In the genomic region with DNA sequence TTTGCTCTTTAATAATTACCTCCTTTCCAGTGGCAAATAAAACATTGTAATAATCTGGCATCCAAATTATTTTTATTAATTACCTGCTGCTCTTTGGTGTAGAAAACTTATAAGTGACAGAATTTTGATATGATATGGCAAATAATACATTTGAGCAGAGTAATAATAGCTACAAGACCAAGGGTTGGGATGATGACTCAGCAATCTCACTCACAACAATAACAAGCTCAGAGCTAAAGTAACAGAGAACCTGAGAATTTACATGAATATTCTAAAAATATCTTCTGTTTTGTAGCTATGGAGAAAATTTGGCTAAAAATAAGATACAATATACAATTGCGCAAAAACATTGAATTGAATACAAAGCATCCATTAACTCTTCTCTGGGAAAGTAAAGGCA, we compare ENCODE assay signal across 25 cellular contexts.
DNase-seq lines count a peak whose midpoint lies in the region; ATAC-seq, FAIRE-seq and TF ChIP-seq lines count a peak whose summit lies in the region.
"Had no signal": no experiment of that assay in that cellular context is flagged by ENCODE, and none has a peak within 500 bp of the region (broad histone marks: within the 10 kb centered on the region; RNA-seq: fewer than 3 reads in every experiment).

No MANE protein-coding gene starts in this region.

- H3K4me3 Mint-ChIP-seq in activated CD4-positive, alpha-beta T cell treated with anti-CD3 and anti-CD28 coated beads, Interleukin-2, amount 10 ng/mL, durations not matched to agents 24 days and 14 days = no peak overlapping the region
- H3K4me3 Mint-ChIP-seq: CD14-positive monocyte; CD4-positive, alpha-beta T cell; CD8-positive, alpha-beta memory T cell had no signal

- no peaks in the 10 kb centered on the region for H3K9me3 Mint-ChIP-seq in activated CD4-positive, alpha-beta T cell treated with anti-CD3 and anti-CD28 coated beads, Interleukin-2, amount 10 ng/mL, durations not matched to agents 24 days and 14 days

- no peak for TF ChIP-seq EP300 in HepG2 (IDR thresholded peaks at IDR 0.05; ENCODE audit: low read depth in 2 of 2, low read length in 2 of 2)
- TF ChIP-seq EP300 in HepG2 (CRISPR knock-in tag; IDR thresholded peaks at IDR 0.05; ENCODE audit: borderline replicate concordance) = no peak
- TF ChIP-seq EP300 in K562 (IDR thresholded peaks at IDR 0.05; ENCODE audit: low read length) = no peak

- H3K9me3 ChIP-seq in HepG2 (ENCODE audit: low read length) = no peaks in the 10 kb centered on the region
- no peaks in the 10 kb centered on the region for H3K9me3 ChIP-seq in right lobe of liver
- H3K9me3 ChIP-seq in OCI-LY1 (ENCODE audit: low read length) = no peaks in the 10 kb centered on the region
- no peaks in the 10 kb centered on the region for H3K9me3 ChIP-seq in K562 (replicated peaks; ENCODE audit: control insufficient read depth, insufficient read depth, low read depth, low read length)
- H3K9me3 ChIP-seq: BE2C; BLaER1 treated with 17β-estradiol and CSF1 and Interleukin-3, amounts not matched to agents 10 nM and 100 nM had no signal

- ATAC-seq in HepG2 = no peak
- no peak for ATAC-seq in right lobe of liver
- ATAC-seq in K562 = no peak
- no peak for ATAC-seq in GM18907 (IDR thresholded peaks at IDR 0.05; ENCODE audit: unreplicated experiment)
- ATAC-seq: GM12878 had no signal

- no peak for TF ChIP-seq POLR2A in HepG2 (IDR thresholded peaks at IDR 0.05; ENCODE audit: insufficient read depth in 1 of 2, low read depth in 2 of 2, low read length in 2 of 2)
- no peak for TF ChIP-seq POLR2A in right lobe of liver (IDR thresholded peaks at IDR 0.05)
- no peak for TF ChIP-seq POLR2A in K562 (conservative IDR thresholded peaks at IDR 0.05)

- no peak overlapping the region for H3K4me3 ChIP-seq in HepG2 (replicated peaks in 1 of 3; ENCODE audit: insufficient read depth in 1 of 3, low read depth in 2 of 3, low read length in 3 of 3)
- H3K4me3 ChIP-seq in right lobe of liver = no peak overlapping the region
- no peak overlapping the region for H3K4me3 ChIP-seq in OCI-LY1 (ENCODE audit: low read depth, low read length, poor library complexity, severe bottlenecking)
- no peak overlapping the region for H3K4me3 ChIP-seq in K562
- H3K4me3 ChIP-seq: BLaER1 treated with 17β-estradiol and CSF1 and Interleukin-3, amounts not matched to agents 10 nM and 100 nM; GM12878 had no signal

- H3K9ac ChIP-seq in HepG2 (ENCODE audit: insufficient read depth, low read depth, low read length) = no peak overlapping the region
- H3K9ac ChIP-seq in OCI-LY1 (ENCODE audit: low read length) = no peak overlapping the region
- no peak overlapping the region for H3K9ac ChIP-seq in K562 (ENCODE audit: insufficient read depth in 1 of 2, low read depth in 2 of 2, low read length in 2 of 2)
- H3K9ac ChIP-seq: BLaER1 treated with 17β-estradiol and CSF1 and Interleukin-3, amounts not matched to agents 10 nM and 100 nM had no signal

- H3K4me1 Mint-ChIP-seq in activated CD4-positive, alpha-beta T cell treated with anti-CD3 and anti-CD28 coated beads, Interleukin-2, amount 10 ng/mL, durations not matched to agents 24 days and 14 days = no peaks in the 10 kb centered on the region
- H3K4me1 Mint-ChIP-seq: CD14-positive monocyte; CD8-positive, alpha-beta memory T cell had no signal

- H3K4me1 ChIP-seq in HepG2 (ENCODE audit: insufficient read depth, low read length) (no peaks in the 10 kb centered on the region), right lobe of liver (no peaks in the 10 kb centered on the region), OCI-LY1 (ENCODE audit: insufficient read depth, low read length, severe bottlenecking) (peaks cover 24% of the 10 kb centered on the region), K562 (replicated peaks in 1 of 2; ENCODE audit: control insufficient read depth in 2 of 2, insufficient read depth in 2 of 2, low read length in 2 of 2) (no peaks in the 10 kb centered on the region)
- H3K4me1 ChIP-seq: BLaER1 treated with 17β-estradiol and CSF1 and Interleukin-3, amounts not matched to agents 10 nM and 100 nM had no signal

- no TSS peak for BruUV-seq in HepG2 (replicated peaks; lab: Mats Ljungman, UMichigan)
- BruUV-seq in K562 (replicated peaks; lab: Mats Ljungman, UMichigan) = no TSS peak

- no peaks in the 10 kb centered on the region for H3K27me3 ChIP-seq in HepG2 (ENCODE audit: control insufficient read depth in 1 of 2, insufficient read depth in 2 of 2, low read length in 2 of 2)
- no peaks in the 10 kb centered on the region for H3K27me3 ChIP-seq in right lobe of liver
- no peaks in the 10 kb centered on the region for H3K27me3 ChIP-seq in OCI-LY1 (ENCODE audit: insufficient read depth, low read length)
- no peaks in the 10 kb centered on the region for H3K27me3 ChIP-seq in K562 (ENCODE audit: control insufficient read depth in 2 of 2, insufficient read depth in 2 of 2, low read length in 2 of 2)
- H3K27me3 ChIP-seq: BE2C; BLaER1 treated with 17β-estradiol and CSF1 and Interleukin-3, amounts not matched to agents 10 nM and 100 nM had no signal

- POLR2A ChIA-PET in HepG2 (lab: Yijun Ruan, JAX) = no interaction called here
- POLR2A ChIA-PET in K562 (lab: Yijun Ruan, JAX) = no interaction called here

- peaks cover 3% of the 10 kb centered on the region; the same call in 1 of the 2 replicates for H3F3A ChIP-seq in OCI-LY1 (ENCODE audit: insufficient read depth, low read length)

- H3K36me3 Mint-ChIP-seq in activated CD4-positive, alpha-beta T cell treated with anti-CD3 and anti-CD28 coated beads, Interleukin-2, amount 10 ng/mL, durations not matched to agents 24 days and 14 days (ENCODE audit: low read depth) = no peaks in the 10 kb centered on the region
- H3K36me3 Mint-ChIP-seq: CD14-positive monocyte; CD8-positive, alpha-beta memory T cell had no signal

- intact Hi-C loops in HepG2 (cut with micrococcal nuclease; ENCODE audit: unreplicated experiment) = no loop called here
- intact Hi-C loops in right lobe of liver (cut with DNase I) = no loop called here
- intact Hi-C loops in K562 (cut with micrococcal nuclease) = no loop called here
- intact Hi-C loops in activated CD4-positive, alpha-beta T cell treated with anti-CD3 and anti-CD28 coated beads, Interleukin-2, amount 10 ng/mL, durations not matched to agents 24 days and 14 days (cut with micrococcal nuclease) = no loop called here

- FAIRE-seq in HepG2 (lab: Jason Lieb, UNC) (no peak), K562 (lab: Jason Lieb, UNC) (no peak)
- FAIRE-seq: A204.1, D721Med, GM12878 had no signal

- in situ Hi-C loops in HepG2 (cut with HindIII; ENCODE audit: extremely low pct_ligation_motif_present, low pct_unique_long_range_greater_than_20kb) (no loop called here), K562 (cut with MboI) (no loop called here)

- 91% methylated on average over 1 of the region's 1 CpG for WGBS in HepG2 (ENCODE audit: low lambda C conversion rate)
- WGBS in right lobe of liver (ENCODE audit: insufficient coverage, low coverage, low lambda C conversion rate, missing lambda C conversion rate) = 76% methylated on average over 1 of the region's 1 CpG
- WGBS in K562 (ENCODE audit: insufficient coverage, low coverage, missing lambda C conversion rate) = 0% methylated on average over 1 of the region's 1 CpG

- H3K4me2 ChIP-seq in HepG2 (ENCODE audit: low read depth, low read length) (no peak overlapping the region), OCI-LY1 (ENCODE audit: low read length) (no peak overlapping the region), K562 (ENCODE audit: insufficient read depth, low read length) (no peak overlapping the region)
- H3K4me2 ChIP-seq: BLaER1 treated with 17β-estradiol and CSF1 and Interleukin-3, amounts not matched to agents 10 nM and 100 nM had no signal

- H3K79me2 ChIP-seq in HepG2 (ENCODE audit: insufficient read depth, low read length) (no peaks in the 10 kb centered on the region), OCI-LY1 (ENCODE audit: insufficient read depth, low read length) (no peaks in the 10 kb centered on the region), K562 (ENCODE audit: control insufficient read depth, insufficient read depth, low read length) (no peaks in the 10 kb centered on the region)

- DNase-seq in HepG2 (ENCODE audit: low spot score) (no peak), right lobe of liver (no peak), K562 (ENCODE audit: extremely low read depth in 1 of 4, low spot score in 3 of 4) (no peak), kidney tubule cell (ENCODE audit: low spot score) (no peak)
- no peak for DNase-seq in activated CD4-positive, alpha-beta T cell treated with anti-CD3 and anti-CD28 coated beads, Interleukin-2, amount 10 ng/mL, durations not matched to agents 24 days and 14 days
- DNase-seq: ACHN; AML-193; BE2C; CD4-positive, alpha-beta T cell; CD8-positive, alpha-beta memory T cell; DMS 273 treated with DMSO at 0.1 percent for 48 hours; DMS79; EL; GDM1; GOT3; H7; HCEC 1CT had no signal

- no peak for TF ChIP-seq CTCF in HepG2 (CRISPR knock-in tag; IDR thresholded peaks at IDR 0.05)
- TF ChIP-seq CTCF in right lobe of liver (IDR thresholded peaks at IDR 0.05) = no peak
- TF ChIP-seq CTCF in OCI-LY1 (IDR thresholded peaks at IDR 0.05; ENCODE audit: low read length) = no peak
- no peak for TF ChIP-seq CTCF in K562 (IDR thresholded peaks at IDR 0.05 in 2 of 3, conservative IDR thresholded peaks at IDR 0.05 in 1 of 3; ENCODE audit: insufficient read depth in 2 of 3, low read depth in 1 of 3, low read length in 3 of 3)

- H4K20me1 ChIP-seq in HepG2 (ENCODE audit: insufficient read depth, low read length) = no peaks in the 10 kb centered on the region
- H4K20me1 ChIP-seq in OCI-LY1 (ENCODE audit: insufficient read depth, low read length) = no peaks in the 10 kb centered on the region
- no peaks in the 10 kb centered on the region for H4K20me1 ChIP-seq in K562 (replicated peaks; ENCODE audit: control insufficient read depth, insufficient read depth, low read length)
- H4K20me1 ChIP-seq: BLaER1 treated with 17β-estradiol and CSF1 and Interleukin-3, amounts not matched to agents 10 nM and 100 nM had no signal

- no peaks in the 10 kb centered on the region for H3K9me2 ChIP-seq in OCI-LY1 (ENCODE audit: low read depth, low read length)

- TF ChIP-seq RAD21 in HepG2 (CRISPR knock-in tag; IDR thresholded peaks at IDR 0.05) = no peak
- TF ChIP-seq RAD21 in K562 (CRISPR knock-in tag; conservative IDR thresholded peaks at IDR 0.05 in 1 of 2, IDR thresholded peaks at IDR 0.05 in 1 of 2) = no peak

- H3K27ac ChIP-seq in HepG2 (ENCODE audit: extremely low read length, insufficient read depth, low read length) (no peak overlapping the region), right lobe of liver (no peak overlapping the region), OCI-LY1 (ENCODE audit: low read depth, low read length, poor library complexity, severe bottlenecking) (no peak overlapping the region), K562 (ENCODE audit: extremely low read depth, low read depth, low read length) (no peak overlapping the region)
- H3K27ac ChIP-seq: 22Rv1; BLaER1 treated with 17β-estradiol and CSF1 and Interleukin-3, amounts not matched to agents 10 nM and 100 nM had no signal

- no peaks in the 10 kb centered on the region for H3K36me3 ChIP-seq in HepG2 (replicated peaks in 1 of 2; ENCODE audit: control insufficient read depth in 1 of 2, insufficient read depth in 2 of 2, low read length in 2 of 2)
- no peaks in the 10 kb centered on the region for H3K36me3 ChIP-seq in right lobe of liver
- H3K36me3 ChIP-seq in OCI-LY1 (ENCODE audit: insufficient read depth, low read length) = no peaks in the 10 kb centered on the region
- H3K36me3 ChIP-seq in K562 (ENCODE audit: control insufficient read depth, insufficient read depth, low read length) = no peaks in the 10 kb centered on the region
- H3K36me3 ChIP-seq: BE2C; BLaER1 treated with 17β-estradiol and CSF1 and Interleukin-3, amounts not matched to agents 10 nM and 100 nM had no signal

- no peak overlapping the region for H3K27ac Mint-ChIP-seq in activated CD4-positive, alpha-beta T cell treated with anti-CD3 and anti-CD28 coated beads, Interleukin-2, amount 10 ng/mL, durations not matched to agents 24 days and 14 days
- H3K27ac Mint-ChIP-seq: CD14-positive monocyte; CD4-positive, alpha-beta T cell; CD8-positive, alpha-beta memory T cell had no signal

- H2AFZ ChIP-seq in HepG2 (ENCODE audit: low read length) (no peak overlapping the region), OCI-LY1 (ENCODE audit: low read length) (0 out of 2 replicates have a peak overlapping the region, but pooled peaks have one; percentile 30), K562 (ENCODE audit: low read depth, low read length) (no peak overlapping the region)

- CTCF ChIA-PET in HepG2 (lab: Yijun Ruan, JAX; ENCODE audit: low intra/inter-chr PET ratio, low total read pairs) = no interaction called here
- CTCF ChIA-PET in K562 (lab: Yijun Ruan, JAX; ENCODE audit: low intra/inter-chr PET ratio) = no interaction called here

- no peaks in the 10 kb centered on the region for H3K9me1 ChIP-seq in K562 (ENCODE audit: control insufficient read depth, insufficient read depth, low read length)

- no peaks in the 10 kb centered on the region for H3K27me3 Mint-ChIP-seq in activated CD4-positive, alpha-beta T cell treated with anti-CD3 and anti-CD28 coated beads, Interleukin-2, amount 10 ng/mL, durations not matched to agents 24 days and 14 days
- H3K27me3 Mint-ChIP-seq: CD4-positive, alpha-beta T cell; CD8-positive, alpha-beta memory T cell had no signal

Comparison
In these comparisons a context has a peak if more than half of its experiments do, and no peak if none do; other contexts are left out.
1. Of the 241 proteins assayed by ChIP-seq in both HepG2 and K562: peak only in HepG2: none; only in K562: MAFG and NFE2; in both: MAFF and MAFK; in neither: 237.